12 cellular contexts compared by ENCODE assay signal in genomic region chr6:140071601-140072062, GRCh38.
DNase-seq lines count a peak whose midpoint lies in the region; ATAC-seq and TF ChIP-seq lines count a peak whose summit lies in the region.
"Had no signal": no experiment of that assay in that cellular context is flagged by ENCODE, and none has a peak within 500 bp of the region (broad histone marks: within the 10 kb centered on the region; RNA-seq: fewer than 3 reads in every experiment).

No MANE protein-coding gene starts in this region.

- no peak overlapping the region for H3K4me3 Mint-ChIP-seq in chondrocyte (ENCODE audit: unreplicated experiment)
- no peak overlapping the region for H3K4me3 Mint-ChIP-seq in nephron
- H3K4me3 Mint-ChIP-seq: activated T-cell treated with anti-CD3 and anti-CD28 coated beads, Interleukin-2, amount 50 U/mL, for 24 hours; central memory CD8-positive, alpha-beta T cell had no signal

- CTCF ChIA-PET in RWPE1 (lab: Yijun Ruan, JAX), result no interaction called here

- H3K27me3 Mint-ChIP-seq in chondrocyte (ENCODE audit: low read depth) (no peaks in the 10 kb centered on the region), nephron (ENCODE audit: low read depth) (no peaks in the 10 kb centered on the region)

- POLR2A ChIA-PET in RWPE1 (lab: Yijun Ruan, JAX; ENCODE audit: low non-redundant PET), result no interaction called here

- H3K4me1 Mint-ChIP-seq in chondrocyte (ENCODE audit: low read depth), result peaks cover 65% of the 10 kb centered on the region
- peaks cover 37% of the 10 kb centered on the region for H3K4me1 Mint-ChIP-seq in nephron
- H3K4me1 Mint-ChIP-seq: central memory CD8-positive, alpha-beta T cell had no signal

- H3K36me3 Mint-ChIP-seq in chondrocyte (ENCODE audit: low read depth) (peaks cover 1% of the 10 kb centered on the region), nephron (ENCODE audit: low read depth) (no peaks in the 10 kb centered on the region)

- TF ChIP-seq CTCF in chondrocyte (IDR thresholded peaks at IDR 0.05) (no peak), nephron (IDR thresholded peaks at IDR 0.05; ENCODE audit: unreplicated experiment in 3 of 3) (no peak), RWPE1 (conservative IDR thresholded peaks at IDR 0.05; ENCODE audit: low read depth) (no peak)

- H3K27ac ChIP-seq in RWPE1, result no peak overlapping the region

- no peak for ATAC-seq in GM19455 (IDR thresholded peaks at IDR 0.05; ENCODE audit: unreplicated experiment)

- peaks cover 4% of the 10 kb centered on the region for H3K9me3 Mint-ChIP-seq in chondrocyte (ENCODE audit: low read depth)
- H3K9me3 Mint-ChIP-seq in nephron, result no peaks in the 10 kb centered on the region
- H3K9me3 Mint-ChIP-seq: activated T-cell treated with anti-CD3 and anti-CD28 coated beads, Interleukin-2, amount 50 U/mL, for 24 hours; central memory CD8-positive, alpha-beta T cell had no signal

- peak; percentile 55 for DNase-seq in Caki2 (ENCODE audit: low read depth)
- peak; percentile 91 for DNase-seq in M059J (ENCODE audit: low read depth)
- no peak for DNase-seq in chondrocyte (ENCODE audit: low spot score)
- DNase-seq in activated CD4-positive, alpha-beta T cell treated with anti-CD3 and anti-CD28 coated beads, Interleukin-2, amount 50 U/mL, for 1 hour, result no peak
- DNase-seq in NCI-H446 (lab: John Stamatoyannopoulos, UW), result no peak
- DNase-seq in RWPE1 (ENCODE audit: low spot score), result no peak
- DNase-seq: activated T-cell treated with anti-CD3 and anti-CD28 coated beads, Interleukin-2, amount 50 U/mL, for 24 hours; midbrain; T1000 had no signal

- H3K27ac Mint-ChIP-seq in chondrocyte (ENCODE audit: unreplicated experiment) (peak overlapping the region; percentile 89), nephron (peak overlapping the region; percentile 71 to 91 (median 80))
- H3K27ac Mint-ChIP-seq: activated T-cell treated with anti-CD3 and anti-CD28 coated beads, Interleukin-2, amount 50 U/mL, for 24 hours had no signal

- in situ Hi-C loops in Caki2 (cut with HindIII; ENCODE audit: low pct_unique_long_range_greater_than_20kb, low sequenced_read_pairs), result no loop called here

Comparison
In these comparisons a context has a peak if more than half of its experiments do, and no peak if none do; other contexts are left out.
1. DNase-seq: peak in Caki2 (single experiment) and M059J (single experiment); none in chondrocyte (single experiment), activated CD4-positive, alpha-beta T cell treated with anti-CD3 and anti-CD28 coated beads, Interleukin-2, amount 50 U/mL, for 1 hour (single experiment), NCI-H446 (0 of 2) and RWPE1 (single experiment).